Comparison of ENCODE assay signal across 31 cellular contexts in the genomic region with DNA sequence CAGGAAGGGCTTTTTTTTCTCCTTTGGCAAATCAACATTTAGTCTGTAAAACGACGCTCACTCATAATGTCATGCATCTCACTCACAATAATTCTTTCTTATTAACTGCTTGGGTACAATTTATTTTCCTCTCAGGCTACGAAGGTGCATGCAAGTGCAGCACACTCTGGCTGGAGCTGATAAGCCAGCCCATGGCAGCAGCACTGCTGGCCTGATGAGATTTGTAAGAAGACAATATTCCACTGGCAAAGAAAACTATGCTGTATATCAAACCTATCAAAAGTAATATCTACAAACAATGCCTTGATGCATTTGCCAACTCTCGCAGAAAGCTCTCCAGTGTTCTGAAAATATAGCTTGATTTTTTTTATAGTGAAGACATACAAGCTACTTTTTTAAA.
"Had no signal": no experiment of that assay in that cellular context is flagged by ENCODE, and none has a peak within 500 bp of the region (broad histone marks: within the 10 kb centered on the region; RNA-seq: fewer than 3 reads in every experiment).

No MANE protein-coding gene starts in this region.

- H3K4me1 Mint-ChIP-seq: activated CD4-positive, alpha-beta memory T cell treated with anti-CD3 and anti-CD28 coated beads, Interleukin-2, amount 10 ng/mL, durations not matched to agents 7 days and 5 days; activated CD4-positive, alpha-beta T cell treated with anti-CD3 and anti-CD28 coated beads, Interleukin-2, amount 10 ng/mL, durations not matched to agents 7 days and 5 days; activated naive CD4-positive, alpha-beta T cell treated with anti-CD3 and anti-CD28 coated beads, Interleukin-2, amount 10 ng/mL, durations not matched to agents 7 days and 5 days; activated naive CD8-positive, alpha-beta T cell treated with anti-CD3 and anti-CD28 coated beads, Interleukin-2, amount 10 ng/mL, durations not matched to agents 7 days and 5 days; central memory CD8-positive, alpha-beta T cell; endodermal cell; WTC11 had no signal

- H3K36me3 Mint-ChIP-seq: activated naive CD4-positive, alpha-beta T cell treated with anti-CD3 and anti-CD28 coated beads, Interleukin-2, amount 10 ng/mL, durations not matched to agents 7 days and 5 days; activated naive CD4-positive, alpha-beta T cell treated with anti-CD3 and anti-CD28 coated beads, Interleukin-2, amount 50 U/mL, for 72 hours; activated naive CD8-positive, alpha-beta T cell treated with anti-CD3 and anti-CD28 coated beads, Interleukin-2, amount 10 ng/mL, durations not matched to agents 7 days and 5 days; WTC11 had no signal

- H3K4me3 Mint-ChIP-seq: activated CD4-positive, alpha-beta memory T cell treated with anti-CD3 and anti-CD28 coated beads, Interleukin-2, amount 10 ng/mL, durations not matched to agents 7 days and 5 days; activated CD4-positive, alpha-beta T cell treated with anti-CD3 and anti-CD28 coated beads, Interleukin-2, amount 10 ng/mL, durations not matched to agents 7 days and 5 days; activated naive CD4-positive, alpha-beta T cell treated with anti-CD3 and anti-CD28 coated beads, Interleukin-2, amount 10 ng/mL, durations not matched to agents 7 days and 5 days; activated naive CD8-positive, alpha-beta T cell treated with anti-CD3 and anti-CD28 coated beads, Interleukin-2, amount 10 ng/mL, durations not matched to agents 7 days and 5 days; activated T-cell treated with anti-CD3 and anti-CD28 coated beads, Interleukin-2, amount 50 U/mL, for 24 hours; activated T-cell treated with anti-CD3 and anti-CD28 coated beads, Interleukin-2, amount 50 U/mL, for 72 hours; central memory CD8-positive, alpha-beta T cell; dendritic cell treated with granulocyte-macrophage colony-stimulating factor and Interleukin-4, amounts not matched to agents 40 ng/mL and 50 ng/mL, for 4 days; endodermal cell; WTC11 had no signal

- H3K27ac ChIP-seq: ascending aorta, coronary artery, dorsolateral prefrontal cortex, esophagus muscularis mucosa, foreskin keratinocyte, gastrocnemius medialis, VCaP had no signal

- FAIRE-seq: bronchial epithelial cell, TTC549 had no signal

- H3K9me3 ChIP-seq: ascending aorta, esophagus muscularis mucosa, gastrocnemius medialis had no signal

- H3K27me3 Mint-ChIP-seq: activated CD4-positive, alpha-beta memory T cell treated with anti-CD3 and anti-CD28 coated beads, Interleukin-2, amount 10 ng/mL, durations not matched to agents 7 days and 5 days; activated CD4-positive, alpha-beta T cell treated with anti-CD3 and anti-CD28 coated beads, Interleukin-2, amount 10 ng/mL, durations not matched to agents 7 days and 5 days; activated naive CD4-positive, alpha-beta T cell treated with anti-CD3 and anti-CD28 coated beads, Interleukin-2, amount 10 ng/mL, durations not matched to agents 7 days and 5 days; activated T-cell treated with anti-CD3 and anti-CD28 coated beads, Interleukin-2, amount 50 U/mL, for 24 hours; central memory CD8-positive, alpha-beta T cell; dendritic cell treated with granulocyte-macrophage colony-stimulating factor and Interleukin-4, amounts not matched to agents 40 ng/mL and 50 ng/mL, for 4 days had no signal

- H3K36me3 ChIP-seq: ascending aorta, brain microvascular endothelial cell, esophagus muscularis mucosa, gastrocnemius medialis had no signal

- DNase-seq: activated CD4-positive, alpha-beta memory T cell treated with anti-CD3 and anti-CD28 coated beads, Interleukin-2, amount 10 ng/mL, durations not matched to agents 7 days and 5 days; activated CD4-positive, alpha-beta T cell treated with anti-CD3 and anti-CD28 coated beads for 1 hour; activated CD4-positive, alpha-beta T cell treated with anti-CD3 and anti-CD28 coated beads for 4 hours; activated CD4-positive, alpha-beta T cell treated with anti-CD3 and anti-CD28 coated beads, Interleukin-2, amount 10 ng/mL, durations not matched to agents 7 days and 5 days; activated CD4-positive, alpha-beta T cell treated with anti-CD3 and anti-CD28 coated beads, Interleukin-2, amount 50 U/mL, for 4 hours; activated CD8-positive, alpha-beta memory T cell treated with anti-CD3 and anti-CD28 coated beads, Interleukin-2, amount 50 U/mL, for 48 hours; activated gamma-delta T cell; activated naive CD4-positive, alpha-beta T cell; activated naive CD4-positive, alpha-beta T cell treated with anti-CD3 and anti-CD28 coated beads, Interleukin-2, amount 10 ng/mL, durations not matched to agents 7 days and 5 days; activated naive CD8-positive, alpha-beta T cell treated with anti-CD3 and anti-CD28 coated beads, Interleukin-2, amount 10 ng/mL, durations not matched to agents 7 days and 5 days; activated T-cell treated with anti-CD3 and anti-CD28 coated beads for 4 hours; activated T-cell treated with anti-CD3 and anti-CD28 coated beads, Interleukin-2, amount 50 U/mL, for 24 hours; activated T-cell treated with anti-CD3 and anti-CD28 coated beads, Interleukin-2, amount 50 U/mL, for 72 hours; brain microvascular endothelial cell; dorsolateral prefrontal cortex; effector memory CD4-positive, alpha-beta T cell; endodermal cell; foreskin keratinocyte; gastrocnemius medialis; glutamatergic neuron; T-helper 2 cell had no signal

- H3K4me3 ChIP-seq: ascending aorta, coronary artery, dorsolateral prefrontal cortex, esophagus muscularis mucosa, gastrocnemius medialis had no signal

- H3K27me3 ChIP-seq: ascending aorta, brain microvascular endothelial cell, dorsolateral prefrontal cortex, esophagus muscularis mucosa, foreskin keratinocyte, gastrocnemius medialis had no signal

- H3K4me1 ChIP-seq: ascending aorta, gastrocnemius medialis had no signal

- ATAC-seq: activated naive CD4-positive, alpha-beta T cell treated with anti-CD3 and anti-CD28 coated beads, Interleukin-2, amount 50 U/mL, for 72 hours; activated T-cell treated with anti-CD3 and anti-CD28 coated beads, Interleukin-2, amount 50 U/mL, for 72 hours; foreskin keratinocyte; gastrocnemius medialis; WTC11 had no signal

- H3K27ac Mint-ChIP-seq: activated CD4-positive, alpha-beta memory T cell treated with anti-CD3 and anti-CD28 coated beads, Interleukin-2, amount 10 ng/mL, durations not matched to agents 7 days and 5 days; activated CD4-positive, alpha-beta T cell treated with anti-CD3 and anti-CD28 coated beads, Interleukin-2, amount 10 ng/mL, durations not matched to agents 7 days and 5 days; activated naive CD4-positive, alpha-beta T cell treated with anti-CD3 and anti-CD28 coated beads, Interleukin-2, amount 10 ng/mL, durations not matched to agents 7 days and 5 days; activated naive CD4-positive, alpha-beta T cell treated with anti-CD3 and anti-CD28 coated beads, Interleukin-2, amount 50 U/mL, for 72 hours; activated naive CD8-positive, alpha-beta T cell treated with anti-CD3 and anti-CD28 coated beads, Interleukin-2, amount 10 ng/mL, durations not matched to agents 7 days and 5 days; activated T-cell treated with anti-CD3 and anti-CD28 coated beads, Interleukin-2, amount 50 U/mL, for 24 hours; activated T-cell treated with anti-CD3 and anti-CD28 coated beads, Interleukin-2, amount 50 U/mL, for 72 hours; dendritic cell treated with granulocyte-macrophage colony-stimulating factor and Interleukin-4, amounts not matched to agents 40 ng/mL and 50 ng/mL, for 4 days; endodermal cell; WTC11 had no signal

- H3K9me3 Mint-ChIP-seq: activated CD4-positive, alpha-beta memory T cell treated with anti-CD3 and anti-CD28 coated beads, Interleukin-2, amount 10 ng/mL, durations not matched to agents 7 days and 5 days; activated CD4-positive, alpha-beta T cell treated with anti-CD3 and anti-CD28 coated beads, Interleukin-2, amount 10 ng/mL, durations not matched to agents 7 days and 5 days; activated naive CD4-positive, alpha-beta T cell treated with anti-CD3 and anti-CD28 coated beads, Interleukin-2, amount 10 ng/mL, durations not matched to agents 7 days and 5 days; activated naive CD8-positive, alpha-beta T cell treated with anti-CD3 and anti-CD28 coated beads, Interleukin-2, amount 10 ng/mL, durations not matched to agents 7 days and 5 days; activated T-cell treated with anti-CD3 and anti-CD28 coated beads, Interleukin-2, amount 50 U/mL, for 24 hours; activated T-cell treated with anti-CD3 and anti-CD28 coated beads, Interleukin-2, amount 50 U/mL, for 72 hours; endodermal cell; WTC11 had no signal
